26 cellular contexts compared by ENCODE assay signal in genomic region chr13:33560722-33561121, GRCh38.
A peak's percentile ranks its signal among the peaks of the same experiment; 100 is the strongest.
DNase-seq lines count a peak whose midpoint lies in the region; ATAC-seq and TF ChIP-seq lines count a peak whose summit lies in the region.
"Had no signal": no experiment of that assay in that cellular context is flagged by ENCODE, and none has a peak within 500 bp of the region (broad histone marks: within the 10 kb centered on the region; RNA-seq: fewer than 3 reads in every experiment).

No MANE protein-coding gene starts in this region.

- H3K27ac Mint-ChIP-seq in MCF 10A (ENCODE audit: low read depth, unreplicated experiment): no peak overlapping the region
- H3K27ac Mint-ChIP-seq: B cell, CD14-positive monocyte, H9, HFFc6 had no signal

- no peaks in the 10 kb centered on the region for H3K27me3 ChIP-seq in SK-N-SH (ENCODE audit: insufficient read depth)
- H3K27me3 ChIP-seq in upper lobe of right lung: no peaks in the 10 kb centered on the region
- H3K27me3 ChIP-seq: SJSA1 had no signal

- no peaks in the 10 kb centered on the region for H3K9me2 ChIP-seq in SK-N-SH

- CTCF ChIA-PET in SK-N-SH (lab: Yijun Ruan, JAX): interaction anchor here (0.9 to 1.7 kb wide), 2 partner anchors 22 to 162 kb away, joined by 3 read pairs; no protein-coding TSS in a partner anchor
- CTCF ChIA-PET in MCF 10A (lab: Yijun Ruan, JAX): no interaction called here

- no peaks in the 10 kb centered on the region for H3K36me3 Mint-ChIP-seq in MCF 10A (ENCODE audit: insufficient read depth, unreplicated experiment)
- H3K36me3 Mint-ChIP-seq: CD14-positive monocyte had no signal

- no TSS peak for BruUV-seq in MCF 10A (replicated peaks; lab: Mats Ljungman, UMichigan)

- H3K4me3 Mint-ChIP-seq in MCF 10A (ENCODE audit: unreplicated experiment): no peak overlapping the region
- H3K4me3 Mint-ChIP-seq: B cell, CD14-positive monocyte, H9, HFFc6 had no signal

- intact Hi-C loops in upper lobe of right lung (cut with DNase I): no loop called here
- intact Hi-C loops in MCF 10A (cut with micrococcal nuclease): loop anchor here (1.0 kb wide), 1 partner anchor 12 kb away; no protein-coding TSS in a partner anchor

- no peaks in the 10 kb centered on the region for H3K79me2 ChIP-seq in SK-N-SH (ENCODE audit: insufficient read depth)

- no peak for TF ChIP-seq RAD21 in SK-N-SH (IDR thresholded peaks at IDR 0.05; ENCODE audit: low read length)

- POLR2A ChIA-PET in SK-N-SH (lab: Yijun Ruan, JAX) (no interaction called here), MCF 10A (lab: Yijun Ruan, JAX) (interaction anchor here (1.3 to 1.4 kb wide), 2 partner anchors 10 to 18 kb away, joined by 3 to 5 read pairs; no protein-coding TSS in a partner anchor)

- H3K4me2 ChIP-seq in SK-N-SH: no peak overlapping the region
- H3K4me2 ChIP-seq: KMS-11 had no signal

- H3K9me3 ChIP-seq in SK-N-SH: no peaks in the 10 kb centered on the region
- H3K9me3 ChIP-seq in upper lobe of right lung: no peaks in the 10 kb centered on the region
- H3K9me3 ChIP-seq: SJSA1 had no signal

- no peak overlapping the region for H3K9ac ChIP-seq in SK-N-SH
- H3K9ac ChIP-seq: KMS-11 had no signal

- peaks cover 3% of the 10 kb centered on the region for H3F3A ChIP-seq in SK-N-SH (replicated peaks; ENCODE audit: insufficient read depth)

- H3K4me1 ChIP-seq in SK-N-SH (ENCODE audit: control insufficient read depth in 1 of 2, insufficient read depth in 2 of 2, low read depth in 1 of 2, low read length in 1 of 2): no peaks in the 10 kb centered on the region; a peak in 1 of 4 replicates
- H3K4me1 ChIP-seq in upper lobe of right lung: no peaks in the 10 kb centered on the region
- H3K4me1 ChIP-seq: SJSA1 had no signal

- no peaks in the 10 kb centered on the region for H3K27me3 Mint-ChIP-seq in MCF 10A (ENCODE audit: insufficient read depth, unreplicated experiment)

- TF ChIP-seq CTCF in SK-N-SH (IDR thresholded peaks at IDR 0.05): no peak
- TF ChIP-seq CTCF in upper lobe of right lung (IDR thresholded peaks at IDR 0.05): no peak
- TF ChIP-seq CTCF in MCF 10A (IDR thresholded peaks at IDR 0.05; ENCODE audit: unreplicated experiment): no peak
- no peak for TF ChIP-seq CTCF in GM20000 (IDR thresholded peaks at IDR 0.05; ENCODE audit: extremely low read depth, missing control alignments)

- H3K4me1 Mint-ChIP-seq in MCF 10A (ENCODE audit: insufficient read depth, unreplicated experiment): no peaks in the 10 kb centered on the region
- H3K4me1 Mint-ChIP-seq: B cell, CD14-positive monocyte had no signal

- ATAC-seq in SK-N-SH treated with all-trans-retinoic acid at 6 μM for 48 hours (no peak), upper lobe of right lung (no peak)
- ATAC-seq: Right ventricle myocardium inferior had no signal

- TF ChIP-seq EP300 in SK-N-SH (IDR thresholded peaks at IDR 0.05; ENCODE audit: borderline replicate concordance in 1 of 2, low read depth in 1 of 2, low read length in 1 of 2): no peak

- H3K36me3 ChIP-seq in SK-N-SH (replicated peaks in 1 of 2; ENCODE audit: control insufficient read depth in 1 of 2, insufficient read depth in 2 of 2, low read length in 1 of 2) (no peaks in the 10 kb centered on the region), upper lobe of right lung (no peaks in the 10 kb centered on the region)
- H3K36me3 ChIP-seq: SJSA1 had no signal

- H3K27ac ChIP-seq in SK-N-SH (ENCODE audit: low read depth in 2 of 2, low read length in 1 of 2) (no peak overlapping the region), upper lobe of right lung (peak overlapping the region; percentile 28)
- H3K27ac ChIP-seq: KMS-11, SJSA1 had no signal

- no peaks in the 10 kb centered on the region for H4K20me1 ChIP-seq in SK-N-SH (ENCODE audit: insufficient read depth)

- H2AFZ ChIP-seq in SK-N-SH (ENCODE audit: low read depth): no peak overlapping the region

- H3K4me3 ChIP-seq in SK-N-SH (ENCODE audit: low read depth in 2 of 2, low read length in 1 of 2) (no peak overlapping the region), upper lobe of right lung (no peak overlapping the region)
- H3K4me3 ChIP-seq: SJSA1 had no signal

- DNase-seq in SK-N-SH (no peak), astrocyte of the hippocampus (ENCODE audit: low read depth, low spot score) (peak; percentile 37), fibroblast of peridontal ligament (ENCODE audit: extremely low read depth) (peak; percentile 38), upper lobe of right lung (no peak), MCF 10A (ENCODE audit: unreplicated experiment) (no peak), GM20000 (ENCODE audit: low spot score) (no peak), A172 (ENCODE audit: low spot score) (no peak)
- DNase-seq: 8988T, GF-D8, H9, HFFc6, IMR-90, NCI-H1105, NCI-H146, NCI-H2029 treated with DMSO at 0.1 percent for 48 hours, NCI-H226, NCI-H524 treated with DMSO at 0.1 percent for 48 hours, NCI-H82, OCI-M1, SW 1271 had no signal

- no peaks in the 10 kb centered on the region for H3K9me3 Mint-ChIP-seq in MCF 10A (ENCODE audit: unreplicated experiment)
- H3K9me3 Mint-ChIP-seq: H9, HFFc6 had no signal

TF ChIP-seq in SK-N-SH treated with all-trans-retinoic acid at 6 μM for 48 hours, 23 proteins besides CTCF, POLR2A, EP300 and RAD21:
- TF ChIP-seq ARNTL (CRISPR knock-in tag; IDR thresholded peaks at IDR 0.05; ENCODE audit: borderline replicate concordance, low read depth) (no peak), PATZ1 (CRISPR knock-in tag; IDR thresholded peaks at IDR 0.05; ENCODE audit: borderline replicate concordance) (no peak), OSR1 (CRISPR knock-in tag; IDR thresholded peaks at IDR 0.05) (no peak), ZFP3 (CRISPR knock-in tag; IDR thresholded peaks at IDR 0.05) (no peak), ZFP30 (CRISPR knock-in tag; IDR thresholded peaks at IDR 0.05) (no peak), ZNF70 (CRISPR knock-in tag; IDR thresholded peaks at IDR 0.05) (no peak), ISL1 (CRISPR knock-in tag; IDR thresholded peaks at IDR 0.05) (peak; percentile 48), TCF4 (CRISPR knock-in tag; IDR thresholded peaks at IDR 0.05; ENCODE audit: borderline replicate concordance) (no peak), GLIS3 (CRISPR knock-in tag; IDR thresholded peaks at IDR 0.05) (no peak)
TF ChIP-seq in SK-N-SH treated with all-trans-retinoic acid at 6 μM for 48 hours: peak in this region for 1.

TF ChIP-seq in SK-N-SH, 30 proteins besides CTCF, POLR2A, EP300 and RAD21:
- TF ChIP-seq FOSL2 (IDR thresholded peaks at IDR 0.05; ENCODE audit: borderline replicate concordance, low read depth) (no peak), TAF1 (IDR thresholded peaks at IDR 0.05; ENCODE audit: borderline replicate concordance, low read depth, low read length) (no peak), MEF2A (IDR thresholded peaks at IDR 0.05; ENCODE audit: borderline replicate concordance, low read depth) (no peak), FOXJ3 (CRISPR knock-in tag; IDR thresholded peaks at IDR 0.05) (no peak), SIN3A (IDR thresholded peaks at IDR 0.05; ENCODE audit: borderline replicate concordance, low read depth, low read length) (no peak), SMC3 (IDR thresholded peaks at IDR 0.05; ENCODE audit: low read depth, low read length) (no peak), MAX (IDR thresholded peaks at IDR 0.05; ENCODE audit: low read depth) (no peak), PBX3 (IDR thresholded peaks at IDR 0.05) (no peak), RCOR1 (IDR thresholded peaks at IDR 0.05; ENCODE audit: low read length) (no peak)
TF ChIP-seq in SK-N-SH: peak in this region for 0.

Comparison
In these comparisons a context has a peak if more than half of its experiments do, and no peak if none do; other contexts are left out.
1. DNase-seq: peak in astrocyte of the hippocampus (single experiment) and fibroblast of peridontal ligament (single experiment); none in SK-N-SH (single experiment), upper lobe of right lung (single experiment), MCF 10A (single experiment), GM20000 (single experiment) and A172 (single experiment).